In genomic region chr3:70999730-71000129, GRCh38 we compare ENCODE assay signal across 14 cellular contexts.
DNase-seq lines count a peak whose midpoint lies in the region; ATAC-seq, FAIRE-seq and TF ChIP-seq lines count a peak whose summit lies in the region.
"Had no signal": no experiment of that assay in that cellular context is flagged by ENCODE, and none has a peak within 500 bp of the region (broad histone marks: within the 10 kb centered on the region; RNA-seq: fewer than 3 reads in every experiment).

No MANE protein-coding gene starts in this region.

- no peak overlapping the region for H3K27ac Mint-ChIP-seq in activated naive CD8-positive, alpha-beta T cell treated with anti-CD3 and anti-CD28 coated beads, Interleukin-2, amount 10 ng/mL, durations not matched to agents 7 days and 5 days
- H3K27ac Mint-ChIP-seq: activated CD4-positive, alpha-beta T cell treated with anti-CD3 and anti-CD28 coated beads, Interleukin-2, amount 10 ng/mL, durations not matched to agents 7 days and 5 days; GM23338 had no signal

- H3K9me3 ChIP-seq in gastroesophageal sphincter = no peaks in the 10 kb centered on the region

- ATAC-seq in activated naive CD8-positive, alpha-beta T cell treated with anti-CD3 and anti-CD28 coated beads, Interleukin-2, amount 10 ng/mL, durations not matched to agents 7 days and 5 days (ENCODE audit: low read depth) = peak; percentile 52
- ATAC-seq in gastroesophageal sphincter (peak; percentile 53), GM18502 (IDR thresholded peaks at IDR 0.05; ENCODE audit: poor library complexity, unreplicated experiment) (no peak)
- ATAC-seq: GM23338 had no signal

- H3K27me3 Mint-ChIP-seq in activated naive CD8-positive, alpha-beta T cell treated with anti-CD3 and anti-CD28 coated beads, Interleukin-2, amount 10 ng/mL, durations not matched to agents 7 days and 5 days = no peaks in the 10 kb centered on the region
- H3K27me3 Mint-ChIP-seq: activated CD4-positive, alpha-beta T cell treated with anti-CD3 and anti-CD28 coated beads, Interleukin-2, amount 10 ng/mL, durations not matched to agents 7 days and 5 days; brain had no signal

- H3K4me3 Mint-ChIP-seq in activated naive CD8-positive, alpha-beta T cell treated with anti-CD3 and anti-CD28 coated beads, Interleukin-2, amount 10 ng/mL, durations not matched to agents 7 days and 5 days = no peak overlapping the region
- H3K4me3 Mint-ChIP-seq: activated CD4-positive, alpha-beta T cell treated with anti-CD3 and anti-CD28 coated beads, Interleukin-2, amount 10 ng/mL, durations not matched to agents 7 days and 5 days; brain; GM23338 had no signal

- POLR2A ChIA-PET in activated naive CD8-positive, alpha-beta T cell treated with anti-CD3 and anti-CD28 coated beads, Interleukin-2, amount 10 ng/mL, durations not matched to agents 7 days and 5 days (lab: Charles Lee) = no interaction called here

- H3K27me3 ChIP-seq in gastroesophageal sphincter = no peaks in the 10 kb centered on the region

- peaks cover 0 to 49% of the 10 kb centered on the region in 2 donors for H3K36me3 ChIP-seq in gastroesophageal sphincter

- H3K4me3 ChIP-seq in gastroesophageal sphincter = no peak overlapping the region
- H3K4me3 ChIP-seq: GM23338 had no signal

- FAIRE-seq in GM12892 (lab: Jason Lieb, UNC) = no peak

- peaks cover 33% of the 10 kb centered on the region for H3K36me3 Mint-ChIP-seq in activated naive CD8-positive, alpha-beta T cell treated with anti-CD3 and anti-CD28 coated beads, Interleukin-2, amount 10 ng/mL, durations not matched to agents 7 days and 5 days

- 32 to 33% methylated on average over 4 of the region's 4 CpGs for WGBS in gastroesophageal sphincter (ENCODE audit: low coverage in 1 of 2), 2 donors

- no peaks in the 10 kb centered on the region for H3K9me3 Mint-ChIP-seq in activated naive CD8-positive, alpha-beta T cell treated with anti-CD3 and anti-CD28 coated beads, Interleukin-2, amount 10 ng/mL, durations not matched to agents 7 days and 5 days
- H3K9me3 Mint-ChIP-seq: activated CD4-positive, alpha-beta T cell treated with anti-CD3 and anti-CD28 coated beads, Interleukin-2, amount 10 ng/mL, durations not matched to agents 7 days and 5 days; brain; GM23338 had no signal

- DNase-seq in AG08395 (ENCODE audit: low spot score) (peak; percentile 72), HCEC 1CT (peak; percentile 74), HK-2 (ENCODE audit: unreplicated experiment) (no peak), NCI-H345 treated with DMSO at 0.1 percent for 48 hours (lab: John Stamatoyannopoulos, UW; ENCODE audit: unreplicated experiment) (no peak), GM12892 (ENCODE audit: insufficient read length) (no peak)
- DNase-seq in activated naive CD8-positive, alpha-beta T cell treated with anti-CD3 and anti-CD28 coated beads, Interleukin-2, amount 10 ng/mL, durations not matched to agents 7 days and 5 days = no peak
- DNase-seq: activated CD4-positive, alpha-beta T cell treated with anti-CD3 and anti-CD28 coated beads, Interleukin-2, amount 10 ng/mL, durations not matched to agents 7 days and 5 days; NCI-H1092 treated with DMSO at 0.1 percent for 48 hours; OCI-M1; small intestine had no signal

- peak overlapping the region in 2 of 4 donors; percentile 9 to 36 for H3K27ac ChIP-seq in gastroesophageal sphincter

- no peak for TF ChIP-seq CTCF in gastroesophageal sphincter (IDR thresholded peaks at IDR 0.05)

- no peak for TF ChIP-seq POLR2A in gastroesophageal sphincter (IDR thresholded peaks at IDR 0.05)
- TF ChIP-seq POLR2A in GM12892 (IDR thresholded peaks at IDR 0.05; ENCODE audit: low read depth, low read length) = no peak

- peaks cover 15% of the 10 kb centered on the region for H3K4me1 Mint-ChIP-seq in activated naive CD8-positive, alpha-beta T cell treated with anti-CD3 and anti-CD28 coated beads, Interleukin-2, amount 10 ng/mL, durations not matched to agents 7 days and 5 days

- TF ChIP-seq EP300 in gastroesophageal sphincter (IDR thresholded peaks at IDR 0.05) = no peak

- H3K4me1 ChIP-seq in gastroesophageal sphincter = peaks cover 9 to 91% (median 18%) of the 10 kb centered on the region in 3 donors

Comparison
In these comparisons a context has a peak if more than half of its experiments do, and no peak if none do; other contexts are left out.
1. DNase-seq: peak in AG08395 (single experiment) and HCEC 1CT (single experiment); none in activated naive CD8-positive, alpha-beta T cell treated with anti-CD3 and anti-CD28 coated beads, Interleukin-2, amount 10 ng/mL, durations not matched to agents 7 days and 5 days (single experiment), HK-2 (single experiment), NCI-H345 treated with DMSO at 0.1 percent for 48 hours (single experiment) and GM12892 (single experiment).